ENCODE assay signal across 8 cellular contexts in genomic region chr9:94030318-94031179, GRCh38. TPM values are rescaled to one million over a fixed set of nuclear protein-coding genes. Genes with fewer than 3 reads are reported as not detected.
A peak's percentile ranks its signal among the peaks of the same experiment; 100 is the strongest.
DNase-seq lines count a peak whose midpoint lies in the region; ATAC-seq and TF ChIP-seq lines count a peak whose summit lies in the region.

No MANE protein-coding gene starts in this region.

- H3K36me3 ChIP-seq in BE2C = no peaks in the 10 kb centered on the region
- H3K36me3 ChIP-seq in lower lobe of right lung = no peaks in the 10 kb centered on the region

- H3K4me3 ChIP-seq in BE2C (ENCODE audit: low read depth, low read length) = peak overlapping the region; percentile 93
- peak overlapping the region; percentile 82 for H3K4me3 ChIP-seq in lower lobe of right lung

- H3K9me3 ChIP-seq in BE2C (no peaks in the 10 kb centered on the region), lower lobe of right lung (no peaks in the 10 kb centered on the region)

- peak overlapping the region; percentile 90 for H3K27ac ChIP-seq in lower lobe of right lung

- H3K4me1 ChIP-seq in BE2C (no peaks in the 10 kb centered on the region), lower lobe of right lung (peaks cover 14% of the 10 kb centered on the region)

- peak; percentile 91 for DNase-seq in BE2C
- peak; percentile 80 for DNase-seq in NCI-H510A (lab: John Stamatoyannopoulos, UW)
- peak; percentile 70 to 71 for DNase-seq in activated CD4-positive, alpha-beta T cell treated with anti-CD3 and anti-CD28 coated beads, Interleukin-2, amount 50 U/mL, for 4 hours
- peak; percentile 87 for DNase-seq in ecto neural progenitor cell (ENCODE audit: low spot score)
- DNase-seq in lower lobe of right lung = peak; percentile 92
- DNase-seq in stimulated activated CD4-positive, alpha-beta T cell treated with anti-CD3 and anti-CD28 coated beads, TNF-alpha, amount 100 ng/mL, for 24 hours (ENCODE audit: low read depth in 3 of 3) = peak; percentile 63 to 83 (median 68)

- ATAC-seq in GM19043 (IDR thresholded peaks at IDR 0.05; ENCODE audit: low read depth, unreplicated experiment) = peak; percentile 99
- peak; percentile 99 for ATAC-seq in HG03354 (IDR thresholded peaks at IDR 0.05; ENCODE audit: poor library complexity, severe bottlenecking, unreplicated experiment)
- peak; percentile 100 for ATAC-seq in lower lobe of right lung

- TF ChIP-seq CTCF in BE2C (IDR thresholded peaks at IDR 0.05; ENCODE audit: low read depth, low read length) = no peak
- TF ChIP-seq CTCF in lower lobe of right lung (IDR thresholded peaks at IDR 0.05) = no peak

- intact Hi-C loops in lower lobe of right lung (cut with DNase I) = no loop called here

- H3K27me3 ChIP-seq in BE2C = no peaks in the 10 kb centered on the region
- H3K27me3 ChIP-seq in lower lobe of right lung (ENCODE audit: low read depth) = no peaks in the 10 kb centered on the region

RNA-seq across cellular contexts. Expression of gene PTPDC1, which starts 53.7 kb away (rescaled TPM):
- polyA plus RNA-seq in BE2C (2012; ENCODE audit: insufficient read depth, insufficient read length, low read depth) = 4.7 TPM
- 11.0 TPM for total RNA-seq in lower lobe of right lung

Comparison
In these comparisons a context has a peak if more than half of its experiments do, and no peak if none do; other contexts are left out.
1. Peak in every context shown above with its lines: DNase-seq, ATAC-seq, H3K4me3 ChIP-seq and H3K27ac ChIP-seq.